Comparison of ENCODE assay signal across 8 cellular contexts in genomic region chr4:78776729-78777555, GRCh38. TPM values are rescaled to one million over a fixed set of nuclear protein-coding genes. Genes with fewer than 3 reads are reported as not detected.
A peak's percentile ranks its signal among the peaks of the same experiment; 100 is the strongest.
DNase-seq lines count a peak whose midpoint lies in the region; ATAC-seq, FAIRE-seq and TF ChIP-seq lines count a peak whose summit lies in the region.

No MANE protein-coding gene starts in this region.

- no peak for TF ChIP-seq CTCF in ovary (IDR thresholded peaks at IDR 0.05)
- TF ChIP-seq CTCF in tibial nerve (IDR thresholded peaks at IDR 0.05), result no peak

- intact Hi-C loops in ovary (cut with DNase I), result no loop called here

- no peak for TF ChIP-seq POLR2A in ovary (IDR thresholded peaks at IDR 0.05)
- no peak for TF ChIP-seq POLR2A in tibial nerve (IDR thresholded peaks at IDR 0.05)

- peak; percentile 29 for ATAC-seq in HG03432 (IDR thresholded peaks at IDR 0.05; ENCODE audit: unreplicated experiment)

- no peaks in the 10 kb centered on the region for H3K27me3 ChIP-seq in BLaER1 treated with 17β-estradiol and CSF1 and Interleukin-3, amounts not matched to agents 10 nM and 100 nM
- H3K27me3 ChIP-seq in ovary (no peaks in the 10 kb centered on the region), tibial nerve (no peaks in the 10 kb centered on the region)

- peak overlapping the region; percentile 85 to 99 (median 96) for H3K9ac ChIP-seq in BLaER1 treated with 17β-estradiol and CSF1 and Interleukin-3, amounts not matched to agents 10 nM and 100 nM

- 6 to 7% (median 6%) methylated on average over 25 to 28 of the region's 28 CpGs for WGBS in ovary, 3 donors
- WGBS in tibial nerve, 2 donors, result 3% methylated on average over 23 to 27 of the region's 28 CpGs

- TF ChIP-seq EP300 in ovary (IDR thresholded peaks at IDR 0.05) (no peak), tibial nerve (IDR thresholded peaks at IDR 0.05) (peak in 1 of 2 donors; percentile 16)

- peaks cover 36 to 55% (median 50%) of the 10 kb centered on the region in 10 experiments for H3K4me1 ChIP-seq in BLaER1 treated with 17β-estradiol and CSF1 and Interleukin-3, amounts not matched to agents 10 nM and 100 nM
- peaks cover 3% of the 10 kb centered on the region for H3K4me1 ChIP-seq in ovary (ENCODE audit: insufficient read depth)
- H3K4me1 ChIP-seq in tibial nerve, result peaks cover 0 to 60% (median 13%) of the 10 kb centered on the region in 4 donors

- peaks cover 6 to 41% (median 27%) of the 10 kb centered on the region in 11 experiments; a peak in 18 of 22 replicates for H3K36me3 ChIP-seq in BLaER1 treated with 17β-estradiol and CSF1 and Interleukin-3, amounts not matched to agents 10 nM and 100 nM
- H3K36me3 ChIP-seq in ovary (no peaks in the 10 kb centered on the region), tibial nerve (no peaks in the 10 kb centered on the region)

- H4K20me1 ChIP-seq in BLaER1 treated with 17β-estradiol and CSF1 and Interleukin-3, amounts not matched to agents 10 nM and 100 nM, result peaks cover 22 to 53% (median 46%) of the 10 kb centered on the region in 11 experiments

- peak overlapping the region; percentile 81 to 97 (median 87) for H3K4me3 ChIP-seq in BLaER1 treated with 17β-estradiol and CSF1 and Interleukin-3, amounts not matched to agents 10 nM and 100 nM
- H3K4me3 ChIP-seq in ovary, result peak overlapping the region; percentile 70
- peak overlapping the region; percentile 77 to 95 (median 82) for H3K4me3 ChIP-seq in tibial nerve

- H3K27ac ChIP-seq in BLaER1 treated with 17β-estradiol and CSF1 and Interleukin-3, amounts not matched to agents 10 nM and 100 nM, result peak overlapping the region; percentile 94 to 100 (median 98)
- H3K27ac ChIP-seq in ovary, result peak overlapping the region; percentile 97 to 99
- H3K27ac ChIP-seq in tibial nerve, result peak overlapping the region; percentile 97 to 100 (median 98)

- H3K9me3 ChIP-seq in BLaER1 treated with 17β-estradiol and CSF1 and Interleukin-3, amounts not matched to agents 10 nM and 100 nM (replicated peaks in 1 of 11), result no peaks in the 10 kb centered on the region
- H3K9me3 ChIP-seq in ovary (no peaks in the 10 kb centered on the region), tibial nerve (no peaks in the 10 kb centered on the region)

- DNase-seq in GM19239 (ENCODE audit: insufficient read length, low spot score) (peak; percentile 38), RKO (ENCODE audit: low spot score) (peak; percentile 94), glomerular visceral epithelial cell (ENCODE audit: extremely low spot score) (peak; percentile 70), ovary (peak in 2 of 5 donors; percentile 9 to 25), tibial nerve (ENCODE audit: low spot score in 2 of 2) (peak; percentile 15 to 20)
- DNase-seq in activated gamma-delta T cell treated with anti-CD3 and anti-CD28 coated beads, Interleukin-2, amount 50 U/mL, for 16 hours (ENCODE audit: low read depth), result peak; percentile 35

- FAIRE-seq in GM19239 (lab: Jason Lieb, UNC), result peak; percentile 96

- peak overlapping the region; percentile 40 to 99 (median 90) for H3K4me2 ChIP-seq in BLaER1 treated with 17β-estradiol and CSF1 and Interleukin-3, amounts not matched to agents 10 nM and 100 nM

RNA-seq across cellular contexts. Expression of gene BMP2K, which starts 0.8 kb away (rescaled TPM):
- total RNA-seq in ovary, result 10 to 100 TPM; 15.7 to 57.3 (median 27.9) TPM
- 10 to 100 TPM in 1 of 2 donors, 1 to 10 TPM in 1; 4.8 to 20.4 TPM for polyA plus RNA-seq in ovary
- total RNA-seq in tibial nerve, result 10 to 100 TPM; 39.8 to 84.8 (median 67.0) TPM
